8 cellular contexts compared by ENCODE assay signal in the genomic region with DNA sequence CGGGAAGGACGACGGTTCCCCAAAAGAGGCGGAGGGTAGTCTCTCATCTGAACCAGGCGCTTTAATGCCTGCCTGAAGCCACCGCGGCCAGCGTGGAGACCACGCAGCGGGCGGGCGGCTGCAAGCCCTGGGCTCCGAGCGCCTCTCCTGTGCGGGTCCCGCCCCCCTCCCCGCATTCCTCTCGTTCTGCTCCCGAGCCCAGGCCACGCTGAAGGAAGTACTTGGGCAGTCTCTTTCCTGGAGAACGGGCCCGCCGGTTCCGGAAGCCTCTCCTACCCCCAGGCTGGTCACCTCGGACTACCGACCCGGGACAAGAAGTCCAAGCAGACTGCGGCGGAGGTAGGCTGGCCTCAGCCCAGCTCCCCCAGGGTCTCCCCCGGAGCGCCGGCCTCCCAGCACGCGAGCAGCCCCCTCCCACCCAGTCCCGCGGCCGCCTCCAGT. TPM values are rescaled to one million over a fixed set of nuclear protein-coding genes. Genes with fewer than 3 reads are reported as not detected.
DNase-seq lines count a peak whose midpoint lies in the region; ATAC-seq and TF ChIP-seq lines count a peak whose summit lies in the region.

No MANE protein-coding gene starts in this region.

- H3K9ac ChIP-seq in neural cell (ENCODE audit: low read length) = peak overlapping the region; percentile 31

- no peak overlapping the region for H2AFZ ChIP-seq in neural cell (ENCODE audit: low read depth, low read length)

- no peak for TF ChIP-seq RAD21 in neural cell (conservative IDR thresholded peaks at IDR 0.05)

- no peak for TF ChIP-seq EP300 in neural cell (conservative IDR thresholded peaks at IDR 0.05; ENCODE audit: poor library complexity, severe bottlenecking)

- no peaks in the 10 kb centered on the region for H3K4me1 ChIP-seq in BE2C

- DNase-seq in BE2C (peak; percentile 25), foreskin fibroblast (peak; percentile 39 to 72), occipital lobe (lab: John Stamatoyannopoulos, UW) (no peak)

- H3K9me3 ChIP-seq in BE2C = no peaks in the 10 kb centered on the region
- H3K9me3 ChIP-seq in neural cell (ENCODE audit: low read length) = no peaks in the 10 kb centered on the region

- H3K9me2 ChIP-seq in neural cell (ENCODE audit: insufficient read depth, low read length) = no peaks in the 10 kb centered on the region

- ATAC-seq in GM18511 (IDR thresholded peaks at IDR 0.05; ENCODE audit: unreplicated experiment) = peak; percentile 21
- peak; percentile 25 for ATAC-seq in HG03460 (IDR thresholded peaks at IDR 0.05; ENCODE audit: unreplicated experiment)
- no peak for ATAC-seq in HG03565 (IDR thresholded peaks at IDR 0.05; ENCODE audit: unreplicated experiment)

- peak overlapping the region; percentile 57 for H3K4me2 ChIP-seq in neural cell (ENCODE audit: low read length)

- no peak overlapping the region for H3K27ac ChIP-seq in neural cell (ENCODE audit: low read length)

- no peaks in the 10 kb centered on the region for H3K36me3 ChIP-seq in BE2C
- no peaks in the 10 kb centered on the region for H3K36me3 ChIP-seq in neural cell (ENCODE audit: insufficient read depth, low read length)

- TF ChIP-seq CTCF in BE2C (IDR thresholded peaks at IDR 0.05; ENCODE audit: low read depth, low read length) (no peak), WI38 (IDR thresholded peaks at IDR 0.05; ENCODE audit: low read depth, low read length) (no peak), foreskin fibroblast (IDR thresholded peaks at IDR 0.05; ENCODE audit: low read depth, low read length) (no peak), neural cell (IDR thresholded peaks at IDR 0.05; ENCODE audit: poor library complexity, severe bottlenecking) (no peak)

- H4K20me1 ChIP-seq in neural cell (ENCODE audit: insufficient read depth) = no peaks in the 10 kb centered on the region

- no peaks in the 10 kb centered on the region for H3F3A ChIP-seq in neural cell (ENCODE audit: insufficient read depth, low read length, poor library complexity, severe bottlenecking)

- peaks cover 56% of the 10 kb centered on the region for H3K27me3 ChIP-seq in BE2C
- H3K27me3 ChIP-seq in neural cell (ENCODE audit: insufficient read depth, low read depth, low read length) = peaks cover 66% of the 10 kb centered on the region

- H3K79me2 ChIP-seq in neural cell (replicated peaks; ENCODE audit: insufficient read depth, low read length) = no peaks in the 10 kb centered on the region

- H3K4me3 ChIP-seq in BE2C (ENCODE audit: low read depth, low read length) = peak overlapping the region; percentile 67
- H3K4me3 ChIP-seq in WI38 (ENCODE audit: low read depth, low read length) = peak overlapping the region; percentile 83
- peak overlapping the region; percentile 69 to 77 for H3K4me3 ChIP-seq in foreskin fibroblast (ENCODE audit: low read depth in 1 of 2, low read length in 2 of 2)
- peak overlapping the region; percentile 75 for H3K4me3 ChIP-seq in neural cell (ENCODE audit: low read length)

TF ChIP-seq in neural cell, 6 proteins besides CTCF, POLR2A, EP300 and RAD21:
- TF ChIP-seq EZH2 (IDR thresholded peaks at IDR 0.05; ENCODE audit: borderline replicate concordance, insufficient read depth, low read length, poor library complexity, severe bottlenecking) (no peak), TAF1 (IDR thresholded peaks at IDR 0.05; ENCODE audit: low read depth) (no peak), POLR2AphosphoS5 (IDR thresholded peaks at IDR 0.05) (no peak), SMC3 (conservative IDR thresholded peaks at IDR 0.05; ENCODE audit: poor library complexity) (no peak), MXI1 (conservative IDR thresholded peaks at IDR 0.05; ENCODE audit: poor library complexity, severe bottlenecking) (no peak)
- TF ChIP-seq, protein P1, sequence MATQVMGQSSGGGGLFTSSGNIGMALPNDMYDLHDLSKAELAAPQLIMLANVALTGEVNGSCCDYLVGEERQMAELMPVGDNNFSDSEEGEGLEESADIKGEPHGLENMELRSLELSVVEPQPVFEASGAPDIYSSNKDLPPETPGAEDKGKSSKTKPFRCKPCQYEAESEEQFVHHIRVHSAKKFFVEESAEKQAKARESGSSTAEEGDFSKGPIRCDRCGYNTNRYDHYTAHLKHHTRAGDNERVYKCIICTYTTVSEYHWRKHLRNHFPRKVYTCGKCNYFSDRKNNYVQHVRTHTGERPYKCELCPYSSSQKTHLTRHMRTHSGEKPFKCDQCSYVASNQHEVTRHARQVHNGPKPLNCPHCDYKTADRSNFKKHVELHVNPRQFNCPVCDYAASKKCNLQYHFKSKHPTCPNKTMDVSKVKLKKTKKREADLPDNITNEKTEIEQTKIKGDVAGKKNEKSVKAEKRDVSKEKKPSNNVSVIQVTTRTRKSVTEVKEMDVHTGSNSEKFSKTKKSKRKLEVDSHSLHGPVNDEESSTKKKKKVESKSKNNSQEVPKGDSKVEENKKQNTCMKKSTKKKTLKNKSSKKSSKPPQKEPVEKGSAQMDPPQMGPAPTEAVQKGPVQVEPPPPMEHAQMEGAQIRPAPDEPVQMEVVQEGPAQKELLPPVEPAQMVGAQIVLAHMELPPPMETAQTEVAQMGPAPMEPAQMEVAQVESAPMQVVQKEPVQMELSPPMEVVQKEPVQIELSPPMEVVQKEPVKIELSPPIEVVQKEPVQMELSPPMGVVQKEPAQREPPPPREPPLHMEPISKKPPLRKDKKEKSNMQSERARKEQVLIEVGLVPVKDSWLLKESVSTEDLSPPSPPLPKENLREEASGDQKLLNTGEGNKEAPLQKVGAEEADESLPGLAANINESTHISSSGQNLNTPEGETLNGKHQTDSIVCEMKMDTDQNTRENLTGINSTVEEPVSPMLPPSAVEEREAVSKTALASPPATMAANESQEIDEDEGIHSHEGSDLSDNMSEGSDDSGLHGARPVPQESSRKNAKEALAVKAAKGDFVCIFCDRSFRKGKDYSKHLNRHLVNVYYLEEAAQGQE (IDR thresholded peaks at IDR 0.05; ENCODE audit: borderline replicate concordance) = no peak

RNA-seq across cellular contexts. Expression of a gene that starts 0.6 kb away (rescaled TPM):
- polyA plus RNA-seq in BE2C (2012; ENCODE audit: insufficient read depth, insufficient read length, low read depth) = 0.32 TPM
- polyA plus RNA-seq in neural cell = not detected in 2 replicates
- 0.46 TPM in 1 of 2 replicates, not detected in the other for polyA minus RNA-seq in neural cell
- total RNA-seq in occipital lobe = 3.1 TPM

RNA-seq across cellular contexts. Expression of a gene that starts 53.1 kb away (rescaled TPM):
- polyA plus RNA-seq in BE2C (2012; ENCODE audit: insufficient read depth, insufficient read length, low read depth) = not detected
- polyA plus RNA-seq in neural cell = 0.14 and 0.35 TPM in 2 replicates
- 0.24 and 0.69 TPM in 2 replicates for polyA minus RNA-seq in neural cell
- total RNA-seq in occipital lobe = 0.47 TPM
